ENCODE assay signal across 13 cellular contexts in the genomic region with DNA sequence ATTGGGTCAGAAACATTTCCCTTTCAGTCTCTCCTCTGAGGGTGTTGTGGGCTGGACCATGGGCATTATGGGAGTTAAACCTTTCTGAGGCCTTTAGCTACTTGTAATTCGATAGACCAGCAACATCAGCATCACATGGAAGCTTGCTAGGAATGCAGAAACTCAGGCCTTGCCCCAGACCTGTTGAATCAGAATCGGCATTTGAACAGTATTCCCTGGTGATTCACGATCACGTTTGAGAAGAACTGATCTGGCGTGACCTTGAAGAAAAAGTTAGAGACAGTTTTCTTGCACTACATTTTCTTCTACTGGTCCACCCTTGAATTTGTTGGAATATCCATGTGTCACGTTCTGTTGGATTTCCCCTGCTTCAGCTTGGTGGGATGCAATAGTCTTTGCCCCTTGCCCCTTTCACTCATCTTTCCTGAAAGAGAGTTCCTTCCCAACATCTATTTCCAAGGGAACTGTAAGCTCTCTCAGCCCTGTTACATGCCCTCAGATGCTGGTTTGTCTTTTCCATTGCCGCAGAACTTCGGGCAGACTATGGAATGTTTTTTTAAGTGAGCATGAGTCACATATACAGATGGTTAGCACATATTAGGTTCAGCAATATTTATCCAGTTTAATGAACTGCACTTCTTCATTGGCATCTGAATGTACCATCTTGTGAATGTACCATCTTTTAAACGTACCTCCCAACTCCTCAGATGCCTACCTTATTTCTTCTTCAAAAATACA. TPM values are rescaled to one million over a fixed set of nuclear protein-coding genes. Genes with fewer than 3 reads are reported as not detected.
A peak's percentile ranks its signal among the peaks of the same experiment; 100 is the strongest.
DNase-seq lines count a peak whose midpoint lies in the region; ATAC-seq lines count a peak whose summit lies in the region.
"Had no signal": no experiment of that assay in that cellular context is flagged by ENCODE, and none has a peak within 500 bp of the region (broad histone marks: within the 10 kb centered on the region; RNA-seq: fewer than 3 reads in every experiment).

No MANE protein-coding gene starts in this region.

- ATAC-seq in GM21786 (IDR thresholded peaks at IDR 0.05; ENCODE audit: unreplicated experiment) (no peak), HG02938 (IDR thresholded peaks at IDR 0.05; ENCODE audit: unreplicated experiment) (no peak)
- ATAC-seq: natural killer cell treated with Interleukin-12 subunit alpha and Interleukin-12 subunit beta and Interleukin-15 and Interleukin-18, amount 100 ng/mL, for 72 hours had no signal

- H3K9me3 Mint-ChIP-seq in activated CD4-positive, alpha-beta T cell treated with anti-CD3 and anti-CD28 coated beads, Interleukin-2, amount 10 ng/mL, durations not matched to agents 24 days and 14 days: no peaks in the 10 kb centered on the region
- H3K9me3 Mint-ChIP-seq: activated B cell treated with CpG ODN at 0.5 μM for 24 hours; natural killer cell treated with Interleukin-12 subunit alpha and Interleukin-12 subunit beta and Interleukin-15 and Interleukin-18, amount 100 ng/mL, for 72 hours had no signal

- no peak overlapping the region for H3K4me3 Mint-ChIP-seq in activated CD4-positive, alpha-beta T cell treated with anti-CD3 and anti-CD28 coated beads, Interleukin-2, amount 10 ng/mL, durations not matched to agents 24 days and 14 days
- H3K4me3 Mint-ChIP-seq: activated B cell treated with CpG ODN at 0.5 μM for 24 hours; natural killer cell treated with Interleukin-12 subunit alpha and Interleukin-12 subunit beta and Interleukin-15 and Interleukin-18, amount 100 ng/mL, for 72 hours had no signal

- H3K27ac Mint-ChIP-seq in activated CD4-positive, alpha-beta T cell treated with anti-CD3 and anti-CD28 coated beads, Interleukin-2, amount 10 ng/mL, durations not matched to agents 24 days and 14 days: no peak overlapping the region
- H3K27ac Mint-ChIP-seq: activated B cell treated with CpG ODN at 0.5 μM for 24 hours; natural killer cell treated with Interleukin-12 subunit alpha and Interleukin-12 subunit beta and Interleukin-15 and Interleukin-18, amount 100 ng/mL, for 72 hours had no signal

- H3K4me1 Mint-ChIP-seq in activated CD4-positive, alpha-beta T cell treated with anti-CD3 and anti-CD28 coated beads, Interleukin-2, amount 10 ng/mL, durations not matched to agents 24 days and 14 days: peaks cover under 1% of the 10 kb centered on the region

- no peaks in the 10 kb centered on the region for H3K36me3 Mint-ChIP-seq in activated CD4-positive, alpha-beta T cell treated with anti-CD3 and anti-CD28 coated beads, Interleukin-2, amount 10 ng/mL, durations not matched to agents 24 days and 14 days (ENCODE audit: low read depth)
- H3K36me3 Mint-ChIP-seq: natural killer cell treated with Interleukin-12 subunit alpha and Interleukin-12 subunit beta and Interleukin-15 and Interleukin-18, amount 100 ng/mL, for 72 hours had no signal

- H3K27me3 Mint-ChIP-seq in activated CD4-positive, alpha-beta T cell treated with anti-CD3 and anti-CD28 coated beads, Interleukin-2, amount 10 ng/mL, durations not matched to agents 24 days and 14 days: peaks cover 74% of the 10 kb centered on the region
- H3K27me3 Mint-ChIP-seq: activated B cell treated with CpG ODN at 0.5 μM for 24 hours had no signal

- intact Hi-C loops in activated CD4-positive, alpha-beta T cell treated with anti-CD3 and anti-CD28 coated beads, Interleukin-2, amount 10 ng/mL, durations not matched to agents 24 days and 14 days (cut with micrococcal nuclease): no loop called here

- peak; percentile 75 for DNase-seq in AG08395 (ENCODE audit: low spot score)
- DNase-seq in LHCN-M2 (ENCODE audit: low read depth): peak; percentile 88
- peak; percentile 74 for DNase-seq in dedifferentiated amniotic fluid mesenchymal stem cell (ENCODE audit: extremely low spot score)
- DNase-seq in kidney tubule cell (ENCODE audit: low spot score): peak; percentile 83
- no peak for DNase-seq in activated CD4-positive, alpha-beta T cell treated with anti-CD3 and anti-CD28 coated beads, Interleukin-2, amount 10 ng/mL, durations not matched to agents 24 days and 14 days
- DNase-seq in SKM-1 (lab: John Stamatoyannopoulos, UW; ENCODE audit: unreplicated experiment): no peak
- DNase-seq: activated B cell treated with CpG ODN at 0.5 μM for 24 hours, islet precursor cell, NCI-H510A, SHP77 had no signal

RNA-seq across cellular contexts. Expression of gene EHF, which starts 23.9 kb away (rescaled TPM):
- total RNA-seq in LHCN-M2 (2014; rRNA removed): not detected in 2 replicates
- polyA plus RNA-seq in LHCN-M2 (2012): 0.02 TPM
- not detected in 2 replicates for total RNA-seq in activated CD4-positive, alpha-beta T cell treated with anti-CD3 and anti-CD28 coated beads, Interleukin-2, amount 10 ng/mL, durations not matched to agents 24 days and 14 days

Comparison
In these comparisons a context has a peak if more than half of its experiments do, and no peak if none do; other contexts are left out.
1. DNase-seq: peak in AG08395 (single experiment), LHCN-M2 (single experiment), dedifferentiated amniotic fluid mesenchymal stem cell (single experiment) and kidney tubule cell (single experiment); none in activated CD4-positive, alpha-beta T cell treated with anti-CD3 and anti-CD28 coated beads, Interleukin-2, amount 10 ng/mL, durations not matched to agents 24 days and 14 days (single experiment) and SKM-1 (single experiment).